In the genomic region with DNA sequence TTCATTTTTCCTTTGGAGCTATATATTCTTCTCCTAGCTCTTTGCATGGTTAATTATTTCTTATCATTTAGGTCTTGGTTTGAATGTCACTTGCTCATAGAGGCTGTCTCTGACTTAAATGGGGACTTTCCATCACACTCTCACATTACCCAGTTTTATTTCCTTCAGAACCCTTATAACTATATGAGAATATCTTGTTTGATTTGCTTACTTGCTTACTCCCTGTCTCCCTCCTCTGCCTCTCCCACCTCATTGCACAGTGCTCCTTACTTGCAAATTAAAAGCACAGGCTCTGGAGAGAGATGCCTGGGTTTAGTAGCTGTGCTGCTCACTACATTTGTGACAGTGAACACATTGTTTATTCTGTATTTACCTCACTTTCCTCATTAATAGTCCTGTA, we compare ENCODE assay signal across 12 cellular contexts.
DNase-seq lines count a peak whose midpoint lies in the region; ATAC-seq and TF ChIP-seq lines count a peak whose summit lies in the region.
"Had no signal": no experiment of that assay in that cellular context is flagged by ENCODE, and none has a peak within 500 bp of the region (broad histone marks: within the 10 kb centered on the region; RNA-seq: fewer than 3 reads in every experiment).

No MANE protein-coding gene starts in this region.

- H3K4me3 ChIP-seq in RWPE2 (ENCODE audit: severe bottlenecking) = no peak overlapping the region
- H3K4me3 ChIP-seq in iPS-18a (ENCODE audit: low read length) = no peak overlapping the region
- H3K4me3 ChIP-seq: pancreas had no signal

- no peak overlapping the region for H3K4me3 Mint-ChIP-seq in stimulated activated naive CD8-positive, alpha-beta T cell treated with anti-CD3 and anti-CD28 coated beads, Interleukin-15, amount 100 ng/mL, for 72 hours
- H3K4me3 Mint-ChIP-seq: activated CD4-positive, alpha-beta T cell treated with anti-CD3 and anti-CD28 coated beads for 36 hours had no signal

- peak; percentile 17 for TF ChIP-seq CTCF in RWPE2 (IDR thresholded peaks at IDR 0.05; ENCODE audit: poor library complexity, severe bottlenecking)

- DNase-seq in stimulated activated naive CD8-positive, alpha-beta T cell treated with anti-CD3 and anti-CD28 coated beads, Interleukin-15, amount 100 ng/mL, for 72 hours = no peak
- DNase-seq in stimulated activated naive CD8-positive, alpha-beta T cell treated with anti-CD3 and anti-CD28 coated beads, Interleukin-15, Interleukin-2, amounts not matched to agents 100 U/mL and 50 U/mL, for 24 hours = no peak
- DNase-seq in RWPE2 (ENCODE audit: low spot score) (no peak), ureter (ENCODE audit: low spot score) (no peak), RPMI8226 (no peak), NCI-H446 (lab: John Stamatoyannopoulos, UW) (no peak)
- DNase-seq: activated CD4-positive, alpha-beta T cell treated with anti-CD3 and anti-CD28 coated beads for 36 hours; C1 segment of cervical spinal cord; NCI-H1105; pancreas had no signal

- peaks cover 12% of the 10 kb centered on the region; the same call in 1 of the 2 replicates for H3K36me3 ChIP-seq in RWPE2 (ENCODE audit: low read depth)
- H3K36me3 ChIP-seq in iPS-18a (ENCODE audit: control insufficient read depth, low read depth, low read length) = no peaks in the 10 kb centered on the region
- H3K36me3 ChIP-seq: pancreas had no signal

- peak overlapping the region; percentile 5 for H3K9ac ChIP-seq in iPS-18a (ENCODE audit: low read length)

- H3K27ac ChIP-seq in RWPE2 (ENCODE audit: poor library complexity, severe bottlenecking) (peak overlapping the region; percentile 57), iPS-18a (ENCODE audit: low read length) (peak overlapping the region; percentile 5)

- H3K27me3 Mint-ChIP-seq in stimulated activated naive CD8-positive, alpha-beta T cell treated with anti-CD3 and anti-CD28 coated beads, Interleukin-15, amount 100 ng/mL, for 72 hours = peaks cover 30% of the 10 kb centered on the region

- ATAC-seq in stimulated activated naive CD8-positive, alpha-beta T cell treated with anti-CD3 and anti-CD28 coated beads, Interleukin-15, amount 100 ng/mL, for 72 hours = peak; percentile 55
- ATAC-seq in stimulated activated naive CD8-positive, alpha-beta T cell treated with anti-CD3 and anti-CD28 coated beads, Interleukin-15, Interleukin-2, amounts not matched to agents 100 U/mL and 50 U/mL, for 24 hours = no peak
- ATAC-seq in RWPE2 (ENCODE audit: low read depth) (0 out of 3 replicates have a peak, but pooled peaks have one; percentile 40), GM18867 (IDR thresholded peaks at IDR 0.05; ENCODE audit: unreplicated experiment) (no peak)
- ATAC-seq: activated CD4-positive, alpha-beta T cell treated with anti-CD3 and anti-CD28 coated beads for 36 hours had no signal

- no peaks in the 10 kb centered on the region for H3K27me3 ChIP-seq in RWPE2 (ENCODE audit: insufficient read depth, poor library complexity, severe bottlenecking)
- H3K27me3 ChIP-seq in iPS-18a (ENCODE audit: control insufficient read depth, insufficient read depth, low read length) = no peaks in the 10 kb centered on the region
- H3K27me3 ChIP-seq: pancreas had no signal

- H3K9me3 ChIP-seq in RWPE2 (ENCODE audit: severe bottlenecking) = no peaks in the 10 kb centered on the region
- no peaks in the 10 kb centered on the region for H3K9me3 ChIP-seq in iPS-18a (ENCODE audit: control insufficient read depth, low read depth, low read length)
- H3K9me3 ChIP-seq: pancreas had no signal

- H3K4me1 Mint-ChIP-seq in stimulated activated naive CD8-positive, alpha-beta T cell treated with anti-CD3 and anti-CD28 coated beads, Interleukin-15, amount 100 ng/mL, for 72 hours = peaks cover 13% of the 10 kb centered on the region

- no peaks in the 10 kb centered on the region for H3K9me3 Mint-ChIP-seq in stimulated activated naive CD8-positive, alpha-beta T cell treated with anti-CD3 and anti-CD28 coated beads, Interleukin-15, amount 100 ng/mL, for 72 hours

- H3K4me1 ChIP-seq in RWPE2 (ENCODE audit: insufficient read depth, poor library complexity, severe bottlenecking) (peaks cover 32% of the 10 kb centered on the region), iPS-18a (ENCODE audit: control insufficient read depth, low read depth, low read length) (peaks cover 35% of the 10 kb centered on the region)

- H3K27ac Mint-ChIP-seq in stimulated activated naive CD8-positive, alpha-beta T cell treated with anti-CD3 and anti-CD28 coated beads, Interleukin-15, amount 100 ng/mL, for 72 hours = no peak overlapping the region
- H3K27ac Mint-ChIP-seq: activated CD4-positive, alpha-beta T cell treated with anti-CD3 and anti-CD28 coated beads for 36 hours had no signal

Comparison
In these comparisons a context has a peak if more than half of its experiments do, and no peak if none do; other contexts are left out.
1. ATAC-seq: peak in stimulated activated naive CD8-positive, alpha-beta T cell treated with anti-CD3 and anti-CD28 coated beads, Interleukin-15, amount 100 ng/mL, for 72 hours (single experiment) and RWPE2 (single experiment); none in stimulated activated naive CD8-positive, alpha-beta T cell treated with anti-CD3 and anti-CD28 coated beads, Interleukin-15, Interleukin-2, amounts not matched to agents 100 U/mL and 50 U/mL, for 24 hours (single experiment) and GM18867 (single experiment).